In genomic region chr7:84665339-84665738, GRCh38 we compare ENCODE assay signal across 17 cellular contexts.
DNase-seq lines count a peak whose midpoint lies in the region; ATAC-seq and TF ChIP-seq lines count a peak whose summit lies in the region.
"Had no signal": no experiment of that assay in that cellular context is flagged by ENCODE, and none has a peak within 500 bp of the region (broad histone marks: within the 10 kb centered on the region; RNA-seq: fewer than 3 reads in every experiment).

No MANE protein-coding gene starts in this region.

- H3K27me3 Mint-ChIP-seq in mesothelial cell of epicardium (ENCODE audit: low read depth) = no peaks in the 10 kb centered on the region
- H3K27me3 Mint-ChIP-seq: CD4-positive, CD25-positive, alpha-beta regulatory T cell; T-cell had no signal

- TF ChIP-seq EP300 in sigmoid colon (IDR thresholded peaks at IDR 0.05) = no peak

- intact Hi-C loops in sigmoid colon (cut with DNase I) = no loop called here

- TF ChIP-seq POLR2A in sigmoid colon (IDR thresholded peaks at IDR 0.05) = no peak

- TF ChIP-seq CTCF in BE2C (IDR thresholded peaks at IDR 0.05; ENCODE audit: low read depth, low read length) = no peak
- TF ChIP-seq CTCF in mesothelial cell of epicardium (IDR thresholded peaks at IDR 0.05; ENCODE audit: unreplicated experiment) = no peak
- TF ChIP-seq CTCF in sigmoid colon (IDR thresholded peaks at IDR 0.05) = no peak

- WGBS in sigmoid colon, 2 donors = 87 to 88% methylated on average over 2 of the region's 2 CpGs

- H3K4me1 ChIP-seq in BE2C = peaks cover 39% of the 10 kb centered on the region
- peaks cover 0 to 12% (median 3%) of the 10 kb centered on the region in 4 donors for H3K4me1 ChIP-seq in sigmoid colon

- peak overlapping the region; percentile 92 for H3K27ac Mint-ChIP-seq in mesothelial cell of epicardium
- H3K27ac Mint-ChIP-seq: CD4-positive, CD25-positive, alpha-beta regulatory T cell; T-cell had no signal

- H3K9me3 ChIP-seq in BE2C = no peaks in the 10 kb centered on the region
- H3K9me3 ChIP-seq in sigmoid colon = no peaks in the 10 kb centered on the region
- H3K9me3 ChIP-seq: HAP-1 had no signal

- peaks cover 54% of the 10 kb centered on the region for H3K4me1 Mint-ChIP-seq in mesothelial cell of epicardium
- H3K4me1 Mint-ChIP-seq: CD4-positive, CD25-positive, alpha-beta regulatory T cell; T-cell had no signal

- H3K27ac ChIP-seq in sigmoid colon = no peak overlapping the region

- ATAC-seq in SK-N-SH treated with all-trans-retinoic acid at 6 μM for 48 hours (peak; percentile 95), GM19035 (IDR thresholded peaks at IDR 0.05; ENCODE audit: unreplicated experiment) (no peak)
- ATAC-seq: T-cell had no signal

- no peaks in the 10 kb centered on the region for H3K36me3 Mint-ChIP-seq in mesothelial cell of epicardium
- H3K36me3 Mint-ChIP-seq: CD4-positive, CD25-positive, alpha-beta regulatory T cell; T-cell had no signal

- DNase-seq in BE2C (peak; percentile 54), HT-29 (ENCODE audit: low spot score) (peak; percentile 48), mesothelial cell of epicardium (ENCODE audit: low spot score in 2 of 2, unreplicated experiment in 2 of 2) (no peak), SIG-M5 (lab: John Stamatoyannopoulos, UW) (no peak), sigmoid colon (no peak), SW 1271 (lab: John Stamatoyannopoulos, UW) (no peak)
- DNase-seq: AML-193; Calu3; CD4-positive, CD25-positive, alpha-beta regulatory T cell; NCI-H146; NCI-H446 treated with DMSO at 0.1 percent for 48 hours; NCI-H774; SHP77 treated with DMSO at 0.1 percent for 48 hours; T-cell had no signal

- H3K4me3 ChIP-seq in BE2C (ENCODE audit: low read depth, low read length) (peak overlapping the region; percentile 19), sigmoid colon (no peak overlapping the region)
- H3K4me3 ChIP-seq: HAP-1 had no signal

- no peaks in the 10 kb centered on the region for H3K27me3 ChIP-seq in BE2C
- no peaks in the 10 kb centered on the region for H3K27me3 ChIP-seq in sigmoid colon

- no peaks in the 10 kb centered on the region for H3K36me3 ChIP-seq in BE2C
- no peaks in the 10 kb centered on the region for H3K36me3 ChIP-seq in sigmoid colon
- H3K36me3 ChIP-seq: HAP-1 had no signal

- peaks cover 6% of the 10 kb centered on the region for H3K9me3 Mint-ChIP-seq in mesothelial cell of epicardium

- peak overlapping the region; percentile 7 for H3K4me3 Mint-ChIP-seq in mesothelial cell of epicardium
- H3K4me3 Mint-ChIP-seq: CD4-positive, CD25-positive, alpha-beta regulatory T cell; T-cell had no signal

TF ChIP-seq in SK-N-SH treated with all-trans-retinoic acid at 6 μM for 48 hours, 23 proteins besides CTCF, POLR2A, EP300 and RAD21:
- TF ChIP-seq ZNF70 (CRISPR knock-in tag; IDR thresholded peaks at IDR 0.05) (peak; percentile 100), CSRNP3 (CRISPR knock-in tag; IDR thresholded peaks at IDR 0.05) (peak; percentile 71; the same call in 1 of the 2 replicates), CREB5 (CRISPR knock-in tag; IDR thresholded peaks at IDR 0.05; ENCODE audit: low read depth) (0 out of 2 replicates have a peak, but pooled peaks have one; percentile 20), TCF4 (CRISPR knock-in tag; IDR thresholded peaks at IDR 0.05; ENCODE audit: borderline replicate concordance) (peak; percentile 72; the same call in 1 of the 2 replicates), PPARA (CRISPR knock-in tag; IDR thresholded peaks at IDR 0.05; ENCODE audit: borderline replicate concordance) (no peak), ZFP3 (CRISPR knock-in tag; IDR thresholded peaks at IDR 0.05) (peak; percentile 57; the same call in 1 of the 2 replicates), ARNTL (CRISPR knock-in tag; IDR thresholded peaks at IDR 0.05; ENCODE audit: borderline replicate concordance, low read depth) (no peak), ISL1 (CRISPR knock-in tag; IDR thresholded peaks at IDR 0.05) (peak; percentile 92), TOX (CRISPR knock-in tag; IDR thresholded peaks at IDR 0.05; ENCODE audit: borderline replicate concordance) (0 out of 2 replicates have a peak, but pooled peaks have one; percentile 27)

Comparison
In these comparisons a context has a peak if more than half of its experiments do, and no peak if none do; other contexts are left out.
1. DNase-seq: peak in BE2C (single experiment) and HT-29 (single experiment); none in mesothelial cell of epicardium (0 of 2), SIG-M5 (single experiment), sigmoid colon (single experiment) and SW 1271 (0 of 2).